8 cellular contexts compared by ENCODE assay signal in genomic region chr17:46195217-46195855, GRCh38. TPM values are rescaled to one million over a fixed set of nuclear protein-coding genes. Genes with fewer than 3 reads are reported as not detected.
DNase-seq lines count a peak whose midpoint lies in the region; ATAC-seq and TF ChIP-seq lines count a peak whose summit lies in the region.
"Had no signal": no experiment of that assay in that cellular context is flagged by ENCODE, and none has a peak within 500 bp of the region (broad histone marks: within the 10 kb centered on the region; RNA-seq: fewer than 3 reads in every experiment).

No MANE protein-coding gene starts in this region.

- H3K4me3 ChIP-seq in CD8-positive, alpha-beta memory T cell (ENCODE audit: low read length), result peak overlapping the region; percentile 71
- no peak overlapping the region for H3K4me3 ChIP-seq in osteoblast (ENCODE audit: insufficient read depth, low read length)

- POLR2A ChIA-PET in CD8-positive, alpha-beta memory T cell (lab: Charles Lee), result no interaction called here

- H4K20me1 ChIP-seq in osteoblast (ENCODE audit: insufficient read depth, low read length), result peaks cover 52% of the 10 kb centered on the region

- DNase-seq in CD8-positive, alpha-beta memory T cell, result no peak
- no peak for DNase-seq in activated T-helper 2 cell treated with anti-CD3 and anti-CD28 coated beads, Interferon-gamma antibody, Interleukin-2, Interleukin-4, amounts not matched to agents 10 μg/mL and 5 μg/mL and 100 μg/mL, durations not matched to agents 14 hours and 24 hours and 36 hours (ENCODE audit: low spot score)
- DNase-seq in natural killer cell treated with Interleukin-12 subunit alpha and Interleukin-12 subunit beta and Interleukin-15 and Interleukin-18, amount 100 ng/mL, for 72 hours (ENCODE audit: low spot score), result no peak
- DNase-seq in iPS-NIHi7 (ENCODE audit: extremely low spot score) (no peak), osteoblast (ENCODE audit: insufficient read length, low spot score, missing footprints) (no peak)
- DNase-seq: pancreas had no signal

- ATAC-seq in natural killer cell treated with Interleukin-12 subunit alpha and Interleukin-12 subunit beta and Interleukin-15 and Interleukin-18, amount 100 ng/mL, for 72 hours, result no peak
- no peak for ATAC-seq in GM21786 (IDR thresholded peaks at IDR 0.05; ENCODE audit: unreplicated experiment)
- ATAC-seq: pancreas had no signal

- no peaks in the 10 kb centered on the region for H3K9me3 ChIP-seq in CD8-positive, alpha-beta memory T cell (ENCODE audit: low read length)
- no peaks in the 10 kb centered on the region for H3K9me3 ChIP-seq in osteoblast (ENCODE audit: low read depth, low read length)
- H3K9me3 ChIP-seq: pancreas had no signal

- no peaks in the 10 kb centered on the region for H3K27me3 ChIP-seq in CD8-positive, alpha-beta memory T cell (ENCODE audit: insufficient read depth, low read length, poor library complexity, severe bottlenecking)
- no peaks in the 10 kb centered on the region for H3K27me3 ChIP-seq in osteoblast (ENCODE audit: insufficient read depth, low read length)
- H3K27me3 ChIP-seq: pancreas had no signal

- no peaks in the 10 kb centered on the region for H3K27me3 Mint-ChIP-seq in CD8-positive, alpha-beta memory T cell
- no peaks in the 10 kb centered on the region for H3K27me3 Mint-ChIP-seq in IgD-negative memory B cell
- no peaks in the 10 kb centered on the region for H3K27me3 Mint-ChIP-seq in activated T-helper 2 cell treated with anti-CD3 and anti-CD28 coated beads, Interferon-gamma antibody, Interleukin-2, Interleukin-4, amounts not matched to agents 10 μg/mL and 5 μg/mL and 100 μg/mL, durations not matched to agents 14 hours and 24 hours and 36 hours (ENCODE audit: low read depth)
- no peaks in the 10 kb centered on the region for H3K27me3 Mint-ChIP-seq in natural killer cell treated with Interleukin-12 subunit alpha and Interleukin-12 subunit beta and Interleukin-15 and Interleukin-18, amount 100 ng/mL, for 72 hours

- TF ChIP-seq CTCF in osteoblast (IDR thresholded peaks at IDR 0.05; ENCODE audit: extremely low read depth, low read depth, low read length), result no peak

- peaks cover 85% of the 10 kb centered on the region for H3K79me2 ChIP-seq in osteoblast (ENCODE audit: insufficient read depth, low read length)

- H3K4me3 Mint-ChIP-seq in CD8-positive, alpha-beta memory T cell, result peak overlapping the region in 6 of 7 donors; percentile 79 to 94 (median 90)
- peak overlapping the region in 2 of 4 donors; percentile 25 to 93 for H3K4me3 Mint-ChIP-seq in IgD-negative memory B cell
- peak overlapping the region; percentile 83 for H3K4me3 Mint-ChIP-seq in activated T-helper 2 cell treated with anti-CD3 and anti-CD28 coated beads, Interferon-gamma antibody, Interleukin-2, Interleukin-4, amounts not matched to agents 10 μg/mL and 5 μg/mL and 100 μg/mL, durations not matched to agents 14 hours and 24 hours and 36 hours (ENCODE audit: low read depth)
- peak overlapping the region; percentile 73 for H3K4me3 Mint-ChIP-seq in natural killer cell treated with Interleukin-12 subunit alpha and Interleukin-12 subunit beta and Interleukin-15 and Interleukin-18, amount 100 ng/mL, for 72 hours

- H3K4me2 ChIP-seq in osteoblast (ENCODE audit: insufficient read depth, low read length), result no peak overlapping the region

- H3K27ac Mint-ChIP-seq in CD8-positive, alpha-beta memory T cell, result peak overlapping the region; percentile 92 to 99 (median 98)
- H3K27ac Mint-ChIP-seq in IgD-negative memory B cell, result peak overlapping the region; percentile 69 to 99 (median 96)
- peak overlapping the region; percentile 94 for H3K27ac Mint-ChIP-seq in activated T-helper 2 cell treated with anti-CD3 and anti-CD28 coated beads, Interferon-gamma antibody, Interleukin-2, Interleukin-4, amounts not matched to agents 10 μg/mL and 5 μg/mL and 100 μg/mL, durations not matched to agents 14 hours and 24 hours and 36 hours
- H3K27ac Mint-ChIP-seq in natural killer cell treated with Interleukin-12 subunit alpha and Interleukin-12 subunit beta and Interleukin-15 and Interleukin-18, amount 100 ng/mL, for 72 hours, result peak overlapping the region; percentile 98 to 99

- no peaks in the 10 kb centered on the region for H3K36me3 ChIP-seq in CD8-positive, alpha-beta memory T cell (ENCODE audit: insufficient read depth, low read length)
- no peaks in the 10 kb centered on the region for H3K36me3 ChIP-seq in osteoblast (ENCODE audit: insufficient read depth, low read length)
- H3K36me3 ChIP-seq: pancreas had no signal

- H3K4me1 ChIP-seq in CD8-positive, alpha-beta memory T cell (ENCODE audit: insufficient read depth, low read length), result peaks cover 62% of the 10 kb centered on the region
- H3K4me1 ChIP-seq in osteoblast (ENCODE audit: insufficient read depth, low read length), result peaks cover 36% of the 10 kb centered on the region

- peaks cover 44 to 72% (median 58%) of the 10 kb centered on the region in 3 donors for H3K4me1 Mint-ChIP-seq in CD8-positive, alpha-beta memory T cell
- peaks cover 15 to 32% (median 22%) of the 10 kb centered on the region in 3 donors for H3K4me1 Mint-ChIP-seq in IgD-negative memory B cell
- peaks cover 53% of the 10 kb centered on the region for H3K4me1 Mint-ChIP-seq in activated T-helper 2 cell treated with anti-CD3 and anti-CD28 coated beads, Interferon-gamma antibody, Interleukin-2, Interleukin-4, amounts not matched to agents 10 μg/mL and 5 μg/mL and 100 μg/mL, durations not matched to agents 14 hours and 24 hours and 36 hours (ENCODE audit: low read depth)
- H3K4me1 Mint-ChIP-seq in natural killer cell treated with Interleukin-12 subunit alpha and Interleukin-12 subunit beta and Interleukin-15 and Interleukin-18, amount 100 ng/mL, for 72 hours (ENCODE audit: low read depth in 2 of 2), result peaks cover 23 to 28% of the 10 kb centered on the region in 2 donors

- peak overlapping the region; percentile 96 for H3K27ac ChIP-seq in CD8-positive, alpha-beta memory T cell (ENCODE audit: low read depth, low read length)
- no peak overlapping the region for H3K27ac ChIP-seq in osteoblast (ENCODE audit: low read depth, low read length)

- CTCF ChIA-PET in CD8-positive, alpha-beta memory T cell (lab: Charles Lee), result interaction anchor here (1.1 to 2.5 kb wide), 3 partner anchors 10 to 17 kb away, joined by 3 to 13 read pairs (median 4); no protein-coding TSS in a partner anchor

- H3K36me3 Mint-ChIP-seq in CD8-positive, alpha-beta memory T cell, result peaks cover 1 to 29% (median 3%) of the 10 kb centered on the region in 3 donors
- no peaks in the 10 kb centered on the region for H3K36me3 Mint-ChIP-seq in IgD-negative memory B cell
- peaks cover 28% of the 10 kb centered on the region for H3K36me3 Mint-ChIP-seq in activated T-helper 2 cell treated with anti-CD3 and anti-CD28 coated beads, Interferon-gamma antibody, Interleukin-2, Interleukin-4, amounts not matched to agents 10 μg/mL and 5 μg/mL and 100 μg/mL, durations not matched to agents 14 hours and 24 hours and 36 hours (ENCODE audit: low read depth)
- peaks cover 14% of the 10 kb centered on the region for H3K36me3 Mint-ChIP-seq in natural killer cell treated with Interleukin-12 subunit alpha and Interleukin-12 subunit beta and Interleukin-15 and Interleukin-18, amount 100 ng/mL, for 72 hours

- intact Hi-C loops in activated T-helper 2 cell treated with anti-CD3 and anti-CD28 coated beads, Interferon-gamma antibody, Interleukin-2, Interleukin-4, amounts not matched to agents 10 μg/mL and 5 μg/mL and 100 μg/mL, durations not matched to agents 14 hours and 24 hours and 36 hours (cut with micrococcal nuclease), result loop anchor here (10.0 kb wide), 1 partner anchor 881 kb away; the partner anchor contains the start of gene MAP3K14

- H3K9me3 Mint-ChIP-seq in CD8-positive, alpha-beta memory T cell, result no peaks in the 10 kb centered on the region
- H3K9me3 Mint-ChIP-seq in IgD-negative memory B cell, result no peaks in the 10 kb centered on the region
- no peaks in the 10 kb centered on the region for H3K9me3 Mint-ChIP-seq in activated T-helper 2 cell treated with anti-CD3 and anti-CD28 coated beads, Interferon-gamma antibody, Interleukin-2, Interleukin-4, amounts not matched to agents 10 μg/mL and 5 μg/mL and 100 μg/mL, durations not matched to agents 14 hours and 24 hours and 36 hours
- H3K9me3 Mint-ChIP-seq in natural killer cell treated with Interleukin-12 subunit alpha and Interleukin-12 subunit beta and Interleukin-15 and Interleukin-18, amount 100 ng/mL, for 72 hours, result no peaks in the 10 kb centered on the region

- no peak overlapping the region for H2AFZ ChIP-seq in osteoblast (ENCODE audit: low read length)

RNA-seq across cellular contexts. Expression of gene KANSL1, which starts 2.1 kb away (rescaled TPM):
- 10 to 100 TPM; 69.2 to 70.7 TPM for total RNA-seq in CD8-positive, alpha-beta memory T cell
- 20.9 TPM for polyA plus RNA-seq in CD8-positive, alpha-beta memory T cell
- polyA plus RNA-seq in IgD-negative memory B cell, result 16.4 TPM
- 91.5 and 93.9 TPM in 2 replicates for total RNA-seq in activated T-helper 2 cell treated with anti-CD3 and anti-CD28 coated beads, Interferon-gamma antibody, Interleukin-2, Interleukin-4, amounts not matched to agents 10 μg/mL and 5 μg/mL and 100 μg/mL, durations not matched to agents 14 hours and 24 hours and 36 hours
- total RNA-seq in natural killer cell treated with Interleukin-12 subunit alpha and Interleukin-12 subunit beta and Interleukin-15 and Interleukin-18, amount 100 ng/mL, for 72 hours, result 100 to 1,000 TPM; 127 to 161 TPM
- total RNA-seq in osteoblast, result 79.9 and 151 TPM in 2 replicates
